ENCODE assay signal across 2 cellular contexts in genomic region chr3:4950948-4951347, GRCh38.
TF ChIP-seq lines count a peak whose summit lies in the region.

No MANE protein-coding gene starts in this region.

TF ChIP-seq in HepG2, 621 proteins besides CTCF, POLR2A, EP300 and RAD21:
- TF ChIP-seq MATR3 (CRISPR knock-in tag; IDR thresholded peaks at IDR 0.05) = no peak
- TF ChIP-seq ZNF24 (IDR thresholded peaks at IDR 0.05) = peak; percentile 84; the same call in 1 of the 2 replicates
- no peak for TF ChIP-seq SAFB2 (CRISPR knock-in tag; IDR thresholded peaks at IDR 0.05; ENCODE audit: borderline replicate concordance, low read depth)
- no peak for TF ChIP-seq SNAPC5 (CRISPR knock-in tag; IDR thresholded peaks at IDR 0.05; ENCODE audit: borderline replicate concordance)
- TF ChIP-seq MED1 (CRISPR knock-in tag; IDR thresholded peaks at IDR 0.05) = peak; percentile 38; the same call in 1 of the 2 replicates
- no peak for TF ChIP-seq POGK (CRISPR knock-in tag; conservative IDR thresholded peaks at IDR 0.05)
- no peak for TF ChIP-seq ZNF296 (CRISPR knock-in tag; conservative IDR thresholded peaks at IDR 0.05)
- no peak for TF ChIP-seq GABPA (IDR thresholded peaks at IDR 0.05; ENCODE audit: low read depth, low read length)
- peak; percentile 49; the same call in 1 of the 2 replicates for TF ChIP-seq GABPA (CRISPR knock-in tag; IDR thresholded peaks at IDR 0.05; ENCODE audit: low read depth)
- TF ChIP-seq TCF7 (IDR thresholded peaks at IDR 0.05; ENCODE audit: low read depth) = peak; percentile 45; the same call in 1 of the 2 replicates
- TF ChIP-seq ETV5 (CRISPR knock-in tag; IDR thresholded peaks at IDR 0.05; ENCODE audit: borderline replicate concordance) = peak; percentile 58; the same call in 1 of the 2 replicates
- 0 out of 2 replicates have a peak, but pooled peaks have one; percentile 33 for TF ChIP-seq ZNF710 (CRISPR knock-in tag; IDR thresholded peaks at IDR 0.05; ENCODE audit: borderline replicate concordance)
- TF ChIP-seq, protein P1, sequence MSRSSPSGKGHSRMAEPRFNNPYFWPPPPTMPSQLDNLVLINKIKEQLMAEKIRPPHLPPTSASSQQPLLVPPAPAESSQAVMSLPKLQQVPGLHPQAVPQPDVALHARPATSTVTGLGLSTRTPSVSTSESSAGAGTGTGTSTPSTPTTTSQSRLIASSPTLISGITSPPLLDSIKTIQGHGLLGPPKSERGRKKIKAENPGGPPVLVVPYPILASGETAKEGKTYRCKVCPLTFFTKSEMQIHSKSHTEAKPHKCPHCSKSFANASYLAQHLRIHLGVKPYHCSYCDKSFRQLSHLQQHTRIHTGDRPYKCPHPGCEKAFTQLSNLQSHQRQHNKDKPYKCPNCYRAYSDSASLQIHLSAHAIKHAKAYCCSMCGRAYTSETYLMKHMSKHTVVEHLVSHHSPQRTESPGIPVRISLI (CRISPR knock-in tag; IDR thresholded peaks at IDR 0.05; ENCODE audit: borderline replicate concordance) = no peak
- peak; percentile 37; the same call in 1 of the 2 replicates for TF ChIP-seq SP5 (CRISPR knock-in tag; IDR thresholded peaks at IDR 0.05; ENCODE audit: borderline replicate concordance, low read depth)
- no peak for TF ChIP-seq ZNF747 (CRISPR knock-in tag; IDR thresholded peaks at IDR 0.05; ENCODE audit: borderline replicate concordance)
- TF ChIP-seq ARID5B (CRISPR knock-in tag; IDR thresholded peaks at IDR 0.05) = peak; percentile 26; the same call in 1 of the 2 replicates
- TF ChIP-seq ZNF256 (CRISPR knock-in tag; conservative IDR thresholded peaks at IDR 0.05) = no peak
- no peak for TF ChIP-seq NR2F1 (CRISPR knock-in tag; IDR thresholded peaks at IDR 0.05)
- TF ChIP-seq ZNF775 (CRISPR knock-in tag; IDR thresholded peaks at IDR 0.05; ENCODE audit: borderline replicate concordance) = no peak

TF ChIP-seq in K562, 482 proteins besides CTCF, POLR2A, EP300 and RAD21:
- TF ChIP-seq ZNF586 (CRISPR knock-in tag; conservative IDR thresholded peaks at IDR 0.05) (no peak), CHD1 (IDR thresholded peaks at IDR 0.05; ENCODE audit: low read length) (no peak), ZNF77 (CRISPR knock-in tag; IDR thresholded peaks at IDR 0.05) (no peak), ZNF3 (CRISPR knock-in tag; IDR thresholded peaks at IDR 0.05) (no peak), ELF1 (tag; IDR thresholded peaks at IDR 0.05) (no peak), ZNF707 (CRISPR knock-in tag; conservative IDR thresholded peaks at IDR 0.05) (no peak), ZNF324 (CRISPR knock-in tag; IDR thresholded peaks at IDR 0.05) (no peak), EHMT2 (IDR thresholded peaks at IDR 0.05) (no peak), E2F6 (IDR thresholded peaks at IDR 0.05; ENCODE audit: borderline replicate concordance in 1 of 2, extremely low read depth in 1 of 2, insufficient read depth in 1 of 2, insufficient read length in 1 of 2, low read depth in 1 of 2, low read length in 1 of 2, poor library complexity in 1 of 2, severe bottlenecking in 1 of 2) (no peak), TFAM (CRISPR knock-in tag; conservative IDR thresholded peaks at IDR 0.05) (no peak)
